In the genomic region with DNA sequence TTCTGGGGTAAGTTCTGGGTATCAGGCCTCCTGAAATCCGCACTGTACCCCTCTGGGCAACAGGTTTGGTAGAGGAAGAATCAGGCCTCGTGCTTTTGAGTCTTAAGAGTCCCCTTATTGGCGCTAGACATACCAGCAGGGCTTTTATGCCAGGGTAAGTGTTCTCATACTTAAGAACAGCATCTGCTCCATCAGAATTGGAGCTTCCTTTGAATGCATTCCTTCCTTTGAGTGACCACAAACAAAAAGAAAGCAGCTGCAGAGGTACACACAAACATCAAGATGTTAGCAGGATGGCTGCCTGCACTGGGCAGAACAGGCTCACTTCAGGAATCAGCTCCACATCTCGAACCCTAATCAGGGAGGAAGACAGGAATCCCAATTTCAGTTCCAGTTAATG, we compare ENCODE assay signal across 14 cellular contexts.
DNase-seq lines count a peak whose midpoint lies in the region.
"Had no signal": no experiment of that assay in that cellular context is flagged by ENCODE, and none has a peak within 500 bp of the region (broad histone marks: within the 10 kb centered on the region; RNA-seq: fewer than 3 reads in every experiment).

No MANE protein-coding gene starts in this region.

- H2BK5ac ChIP-seq in neuronal stem cell (ENCODE audit: low read length) = no peak overlapping the region

- peak; percentile 64 for DNase-seq in DMS79 treated with DMSO at 0.1 percent for 48 hours (lab: John Stamatoyannopoulos, UW)
- peak; percentile 12 for DNase-seq in adipocyte (ENCODE audit: low read depth)
- DNase-seq in myocyte (ENCODE audit: low read depth) = peak; percentile 27
- DNase-seq in neuronal stem cell (ENCODE audit: low spot score) = no peak
- DNase-seq in posterior cingulate gyrus = no peak
- no peak for DNase-seq in NCI-H1092 treated with DMSO at 0.1 percent for 48 hours (lab: John Stamatoyannopoulos, UW)
- no peak for DNase-seq in NAMALWA (ENCODE audit: low spot score)
- DNase-seq in GF-D8 (lab: John Stamatoyannopoulos, UW) = no peak
- DNase-seq: Caco-2; CD8-positive, alpha-beta T cell; GOT3; HCEC 1CT had no signal

- H2BK15ac ChIP-seq in neuronal stem cell (ENCODE audit: low read length) = no peak overlapping the region

- H3K9me3 ChIP-seq in adipocyte (ENCODE audit: control insufficient read depth, low read length) (no peaks in the 10 kb centered on the region), neuronal stem cell (replicated peaks in 1 of 2; ENCODE audit: control insufficient read depth in 2 of 2, insufficient read depth in 1 of 2, low read depth in 1 of 2, low read length in 2 of 2) (peaks cover 2 to 16% of the 10 kb centered on the region in 2 donors)
- H3K9me3 ChIP-seq: A549, Caco-2 had no signal

- no peaks in the 10 kb centered on the region for H3K27me3 ChIP-seq in adipocyte (replicated peaks; ENCODE audit: control insufficient read depth, insufficient read depth, low read length)
- H3K27me3 ChIP-seq in neuronal stem cell (ENCODE audit: control insufficient read depth in 3 of 3, insufficient read depth in 3 of 3, low read depth in 1 of 3, low read length in 3 of 3) = no peaks in the 10 kb centered on the region

- no peak overlapping the region for H2AFZ ChIP-seq in neuronal stem cell (ENCODE audit: low read length)

- no peak overlapping the region for H3K4me2 ChIP-seq in neuronal stem cell (ENCODE audit: insufficient read depth, low read length, poor library complexity, severe bottlenecking)
- H3K4me2 ChIP-seq: A549 had no signal

- H4K91ac ChIP-seq in neuronal stem cell (ENCODE audit: low read depth, low read length, poor library complexity) = no peak overlapping the region

- intact Hi-C loops in posterior cingulate gyrus (cut with DNase I) = no loop called here

- H3K36me3 ChIP-seq in adipocyte (ENCODE audit: control insufficient read depth, insufficient read depth, low read length, severe bottlenecking) (no peaks in the 10 kb centered on the region), neuronal stem cell (replicated peaks in 1 of 2; ENCODE audit: control insufficient read depth in 2 of 2, insufficient read depth in 2 of 2, low read length in 2 of 2) (peaks cover 0 to 2% of the 10 kb centered on the region in 2 donors)

- H3K14ac ChIP-seq in neuronal stem cell (ENCODE audit: low read length) = no peak overlapping the region

- no peak overlapping the region for H3K23ac ChIP-seq in neuronal stem cell (ENCODE audit: low read depth, low read length, poor library complexity)

- H3K9ac ChIP-seq in adipocyte (ENCODE audit: low read length) (no peak overlapping the region), neuronal stem cell (ENCODE audit: low read depth, low read length, poor library complexity) (no peak overlapping the region)

- no peak overlapping the region for H4K8ac ChIP-seq in neuronal stem cell (ENCODE audit: low read depth, low read length)

- H3K27ac ChIP-seq in neuronal stem cell (replicated peaks; ENCODE audit: low read length) = peak overlapping the region; percentile 77
- H3K27ac ChIP-seq: A549, HL-60 had no signal

- H3K4ac ChIP-seq in neuronal stem cell (ENCODE audit: low read length) = no peak overlapping the region

- H3K79me1 ChIP-seq in neuronal stem cell (ENCODE audit: low read depth, low read length) = no peaks in the 10 kb centered on the region

- H3K18ac ChIP-seq in neuronal stem cell (ENCODE audit: low read length) = no peak overlapping the region

- H2AK5ac ChIP-seq in neuronal stem cell (ENCODE audit: low read depth, low read length) = no peak overlapping the region

- H3K4me3 ChIP-seq in adipocyte (ENCODE audit: low read length) (no peak overlapping the region), neuronal stem cell (ENCODE audit: low read length in 2 of 2) (no peak overlapping the region)
- H3K4me3 ChIP-seq: A549 had no signal

- no CpG with 5 or more reads among the region's 4 CpGs for WGBS in neuronal stem cell (ENCODE audit: extremely low coverage in 2 of 2, insufficient read length in 2 of 2, insufficient replicate concordance in 1 of 2), 2 donors

- peaks cover 4% of the 10 kb centered on the region for H3K4me1 ChIP-seq in adipocyte (ENCODE audit: control insufficient read depth, insufficient read depth, low read length)
- H3K4me1 ChIP-seq in neuronal stem cell (ENCODE audit: control insufficient read depth in 2 of 2, insufficient read depth in 1 of 2, low read depth in 1 of 2, low read length in 2 of 2) = peaks cover 31 to 63% of the 10 kb centered on the region in 2 donors
- H3K4me1 ChIP-seq: A549, Caco-2 had no signal

- no peak overlapping the region for H2BK120ac ChIP-seq in neuronal stem cell (ENCODE audit: low read depth, low read length)

- no peak overlapping the region for H2BK12ac ChIP-seq in neuronal stem cell (ENCODE audit: low read length)

Comparison
In these comparisons a context has a peak if more than half of its experiments do, and no peak if none do; other contexts are left out.
1. DNase-seq: peak in DMS79 treated with DMSO at 0.1 percent for 48 hours (single experiment), adipocyte (single experiment) and myocyte (single experiment); none in neuronal stem cell (single experiment), posterior cingulate gyrus (0 of 10), NCI-H1092 treated with DMSO at 0.1 percent for 48 hours (single experiment), NAMALWA (single experiment) and GF-D8 (single experiment).